Comparison of ENCODE assay signal across 8 cellular contexts in the genomic region with DNA sequence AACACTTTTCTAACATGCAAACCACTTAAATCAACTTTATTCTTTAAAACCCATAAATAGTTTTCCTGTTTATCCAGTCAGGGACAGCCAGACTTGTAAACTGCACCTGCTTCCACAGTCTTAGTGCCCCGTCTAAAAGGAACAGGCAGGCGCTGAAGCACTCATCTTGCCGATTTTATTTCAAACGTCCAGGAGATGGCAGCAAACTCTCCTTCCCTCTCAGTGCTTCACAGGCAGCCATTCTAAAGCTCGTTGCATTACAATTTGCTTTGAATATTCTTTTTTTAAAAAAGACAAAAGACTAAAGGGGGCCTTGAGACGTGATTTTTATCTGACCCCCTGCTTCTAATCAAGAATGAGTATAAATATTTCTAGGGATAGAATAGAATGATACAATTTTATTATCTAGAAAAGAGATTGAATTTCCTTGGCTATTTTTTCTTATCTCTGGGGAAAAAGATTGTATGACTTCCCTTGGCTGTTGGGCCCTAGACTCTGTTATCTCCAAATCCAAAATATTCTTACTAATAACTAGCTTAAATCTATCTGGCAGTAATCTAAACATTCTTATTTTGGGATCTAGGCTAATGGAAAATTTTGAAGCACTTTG.
A peak's percentile ranks its signal among the peaks of the same experiment; 100 is the strongest.
DNase-seq lines count a peak whose midpoint lies in the region; ATAC-seq and TF ChIP-seq lines count a peak whose summit lies in the region.

No MANE protein-coding gene starts in this region.

- ATAC-seq in GM21786 (IDR thresholded peaks at IDR 0.05; ENCODE audit: unreplicated experiment) (peak; percentile 85), Panc1 (peak; percentile 88)

- no peaks in the 10 kb centered on the region for H3K4me1 Mint-ChIP-seq in glutamatergic neuron (ENCODE audit: low read depth, unreplicated experiment)

- TF ChIP-seq CTCF in Panc1 (IDR thresholded peaks at IDR 0.05) (peak; percentile 76), glutamatergic neuron (IDR thresholded peaks at IDR 0.05; ENCODE audit: partially characterized antibody, unreplicated experiment) (peak; percentile 57)

- in situ Hi-C loops in KBM-7 (cut with MboI; ENCODE audit: low pct_unique_long_range_greater_than_20kb, low sequenced_read_pairs), result no loop called here
- in situ Hi-C loops in Panc1 (cut with HindIII; ENCODE audit: low pct_unique_long_range_greater_than_20kb, low sequenced_read_pairs), result no loop called here

- H3K9me3 Mint-ChIP-seq in glutamatergic neuron (ENCODE audit: unreplicated experiment), result no peaks in the 10 kb centered on the region

- no peaks in the 10 kb centered on the region for H3K36me3 ChIP-seq in Panc1 (ENCODE audit: control insufficient read depth, insufficient read depth, low read length)

- H3K27me3 Mint-ChIP-seq in glutamatergic neuron (ENCODE audit: unreplicated experiment), result no peaks in the 10 kb centered on the region

- no peaks in the 10 kb centered on the region for H3K27me3 ChIP-seq in Panc1 (ENCODE audit: control insufficient read depth, insufficient read depth, low read length)

- intact Hi-C loops in Panc1 (cut with micrococcal nuclease; ENCODE audit: unreplicated experiment), result loop anchor here (1.0 to 5.0 kb wide), 2 partner anchors 60 to 243 kb away; no protein-coding TSS in a partner anchor

- BruUV-seq in Panc1 (replicated peaks; lab: Mats Ljungman, UMichigan), result no TSS peak

- DNase-seq in GM03348 (ENCODE audit: low spot score) (peak; percentile 67), KBM-7 (peak; percentile 86), Panc1 (ENCODE audit: low read depth, low spot score) (peak; percentile 39), glutamatergic neuron (peak; percentile 33), pulmonary artery endothelial cell (ENCODE audit: low read depth, low spot score) (peak; percentile 48), epidermal melanocyte (ENCODE audit: insufficient read length, low spot score) (no peak)
- peak; percentile 14 for DNase-seq in activated effector memory CD4-positive, alpha-beta T cell treated with Interleukin-2 at 50 U/mL for 16 hours

- no peak overlapping the region for H3K4me3 Mint-ChIP-seq in glutamatergic neuron (ENCODE audit: unreplicated experiment)

- no peak overlapping the region for H3K4me3 ChIP-seq in Panc1 (ENCODE audit: low read depth in 2 of 2, low read length in 2 of 2)

- CTCF ChIA-PET in Panc1 (lab: Charles Lee), result interaction anchor here (0.6 kb wide), 1 partner anchor 103 kb away, joined by 7 read pairs; no protein-coding TSS in a partner anchor

- POLR2A ChIA-PET in Panc1 (lab: Charles Lee), result no interaction called here

- no peak overlapping the region for H3K27ac ChIP-seq in Panc1 (ENCODE audit: low read length)

- H3K9me3 ChIP-seq in Panc1 (ENCODE audit: control insufficient read depth, insufficient read depth, low read depth, low read length), result no peaks in the 10 kb centered on the region

- no peaks in the 10 kb centered on the region for H3K4me1 ChIP-seq in Panc1 (ENCODE audit: control insufficient read depth, insufficient read depth, low read length)

- no peak overlapping the region for H3K27ac Mint-ChIP-seq in glutamatergic neuron (ENCODE audit: unreplicated experiment)

- no peaks in the 10 kb centered on the region for H3K36me3 Mint-ChIP-seq in glutamatergic neuron (ENCODE audit: unreplicated experiment)
